2 cellular contexts compared by ENCODE assay signal in genomic region chr7:92843781-92844180, GRCh38.
TF ChIP-seq lines count a peak whose summit lies in the region.

No MANE protein-coding gene starts in this region.

TF ChIP-seq in IMR-90, 13 proteins besides CTCF, POLR2A, EP300 and RAD21:
- TF ChIP-seq NFE2L2 (IDR thresholded peaks at IDR 0.05; ENCODE audit: low read depth, low read length) (no peak), USF2 (IDR thresholded peaks at IDR 0.05; ENCODE audit: low read depth, low read length) (no peak), CEBPB (IDR thresholded peaks at IDR 0.05; ENCODE audit: low read depth, low read length) (no peak), MAFK (IDR thresholded peaks at IDR 0.05; ENCODE audit: low read depth, low read length) (no peak), FOS (IDR thresholded peaks at IDR 0.05; ENCODE audit: low read depth, low read length) (no peak), RCOR1 (IDR thresholded peaks at IDR 0.05; ENCODE audit: insufficient replicate concordance, low read length) (no peak), SMC3 (IDR thresholded peaks at IDR 0.05; ENCODE audit: low read depth, low read length) (no peak), RFX5 (IDR thresholded peaks at IDR 0.05; ENCODE audit: low read depth, low read length) (no peak), CHD1 (IDR thresholded peaks at IDR 0.05; ENCODE audit: low read depth, low read length) (no peak), BHLHE40 (IDR thresholded peaks at IDR 0.05; ENCODE audit: low read depth, low read length) (no peak), ELK1 (IDR thresholded peaks at IDR 0.05; ENCODE audit: borderline replicate concordance, low read depth, low read length) (no peak), MXI1 (IDR thresholded peaks at IDR 0.05; ENCODE audit: borderline replicate concordance, low read depth, low read length) (no peak), MAZ (IDR thresholded peaks at IDR 0.05; ENCODE audit: borderline replicate concordance, low read depth, low read length) (no peak)

TF ChIP-seq in SK-N-SH, 30 proteins besides CTCF, POLR2A, EP300 and RAD21:
- no peak for TF ChIP-seq TEAD4 (IDR thresholded peaks at IDR 0.05; ENCODE audit: borderline replicate concordance, insufficient read depth)
- no peak for TF ChIP-seq NFIC (IDR thresholded peaks at IDR 0.05; ENCODE audit: borderline replicate concordance)
- no peak for TF ChIP-seq ZBTB33 (IDR thresholded peaks at IDR 0.05; ENCODE audit: borderline replicate concordance, low read depth)
- TF ChIP-seq YY1 (IDR thresholded peaks at IDR 0.05; ENCODE audit: low read depth): no peak
- no peak for TF ChIP-seq FOSL2 (IDR thresholded peaks at IDR 0.05; ENCODE audit: borderline replicate concordance, low read depth)
- no peak for TF ChIP-seq RXRA (IDR thresholded peaks at IDR 0.05; ENCODE audit: borderline replicate concordance, low read depth)
- no peak for TF ChIP-seq JUND (IDR thresholded peaks at IDR 0.05)
- TF ChIP-seq MAX (IDR thresholded peaks at IDR 0.05; ENCODE audit: low read depth): no peak
- no peak for TF ChIP-seq MEF2A (IDR thresholded peaks at IDR 0.05; ENCODE audit: borderline replicate concordance, low read depth)
- no peak for TF ChIP-seq GATA2 (CRISPR knock-in tag; IDR thresholded peaks at IDR 0.05)
